Comparison of ENCODE assay signal across 24 cellular contexts in the genomic region with DNA sequence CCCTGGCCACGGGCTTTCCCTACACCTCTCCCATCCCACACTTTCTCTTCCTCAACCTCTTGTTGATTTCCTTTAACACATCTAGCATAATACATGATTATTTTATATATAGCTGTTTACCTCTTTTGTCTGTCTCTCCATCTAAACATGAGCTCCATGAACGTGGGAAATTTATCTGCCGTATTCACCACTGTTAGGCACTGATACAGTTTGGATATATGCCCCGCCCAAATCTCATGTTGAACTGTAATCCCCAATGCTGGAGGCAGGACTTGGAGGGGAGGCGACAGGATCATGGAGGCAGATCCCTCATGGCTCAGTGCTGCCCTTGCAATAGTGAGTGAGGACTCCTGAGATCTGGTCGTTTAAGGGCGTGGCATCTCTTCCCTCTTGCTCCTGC. TPM values are rescaled to one million over a fixed set of nuclear protein-coding genes. Genes with fewer than 3 reads are reported as not detected.
DNase-seq lines count a peak whose midpoint lies in the region; ATAC-seq, FAIRE-seq and TF ChIP-seq lines count a peak whose summit lies in the region.
"Had no signal": no experiment of that assay in that cellular context is flagged by ENCODE, and none has a peak within 500 bp of the region (broad histone marks: within the 10 kb centered on the region; RNA-seq: fewer than 3 reads in every experiment).

No MANE protein-coding gene starts in this region.

- no peak overlapping the region for H3K18ac ChIP-seq in IMR-90 (ENCODE audit: low read depth, low read length)
- H3K18ac ChIP-seq in trophoblast cell (ENCODE audit: low read length): no peak overlapping the region

- POLR2A ChIA-PET in HEK293 (lab: Yijun Ruan, JAX): no interaction called here
- POLR2A ChIA-PET in IMR-90 (lab: Charles Lee; ENCODE audit: unreplicated experiment): no interaction called here
- POLR2A ChIA-PET in K562 (lab: Yijun Ruan, JAX): interaction anchor here (0.8 kb wide), 2 partner anchors 10 to 19 kb away, joined by 3 read pairs; no protein-coding TSS in a partner anchor

- H2BK15ac ChIP-seq in IMR-90 (ENCODE audit: low read depth, low read length): no peak overlapping the region

- H3K9me1 ChIP-seq in IMR-90 (ENCODE audit: insufficient read depth, low read length) (peaks cover 10% of the 10 kb centered on the region), K562 (ENCODE audit: control insufficient read depth, insufficient read depth, low read length) (no peaks in the 10 kb centered on the region)

- H2BK20ac ChIP-seq in IMR-90 (ENCODE audit: low read depth, low read length): no peak overlapping the region

- peaks cover 54% of the 10 kb centered on the region; the same call in 1 of the 2 replicates for H4K20me1 ChIP-seq in IMR-90 (ENCODE audit: insufficient read depth, low read length)
- H4K20me1 ChIP-seq in K562 (replicated peaks; ENCODE audit: control insufficient read depth, insufficient read depth, low read length): 0 out of 2 replicates have a peak, but pooled peaks cover 3% of the 10 kb centered on the region

- no peaks in the 10 kb centered on the region for H3K9me3 ChIP-seq in HEK293 (ENCODE audit: control insufficient read depth, insufficient read depth, low read depth, low read length)
- H3K9me3 ChIP-seq in IMR-90 (ENCODE audit: control insufficient read depth, insufficient read depth, low read length): no peaks in the 10 kb centered on the region
- no peaks in the 10 kb centered on the region for H3K9me3 ChIP-seq in K562 (replicated peaks; ENCODE audit: control insufficient read depth, insufficient read depth, low read depth, low read length)
- no peaks in the 10 kb centered on the region for H3K9me3 ChIP-seq in trophoblast cell (ENCODE audit: insufficient read depth, low read depth, low read length)
- H3K9me3 ChIP-seq: BE2C had no signal

- in situ Hi-C loops in IMR-90 (cut with MboI; ENCODE audit: low sequenced_read_pairs): no loop called here
- in situ Hi-C loops in K562 (cut with MboI): no loop called here

- H3K14ac ChIP-seq in IMR-90 (replicated peaks; ENCODE audit: low read depth, low read length) (no peak overlapping the region), trophoblast cell (ENCODE audit: low read length) (no peak overlapping the region)

- CTCF ChIA-PET in HEK293 (lab: Yijun Ruan, JAX) (interaction anchor here (1.3 to 2.5 kb wide), 2 partner anchors 57 to 106 kb away, joined by 4 to 8 read pairs; no protein-coding TSS in a partner anchor), IMR-90 (lab: Yijun Ruan, JAX) (interaction anchor here (0.9 kb wide), 1 partner anchor 21 kb away, joined by 3 read pairs; no protein-coding TSS in a partner anchor), K562 (lab: Yijun Ruan, JAX; ENCODE audit: low intra/inter-chr PET ratio) (no interaction called here)

- H3K56ac ChIP-seq in IMR-90 (ENCODE audit: extremely low read depth, insufficient read depth, low read length): no peak overlapping the region

- H3K23ac ChIP-seq in IMR-90 (ENCODE audit: low read depth, low read length) (no peak overlapping the region), trophoblast cell (ENCODE audit: low read length) (no peak overlapping the region)

- H4K12ac ChIP-seq in trophoblast cell (ENCODE audit: low read depth, low read length): no peak overlapping the region

- H3K79me1 ChIP-seq in IMR-90 (ENCODE audit: low read depth in 1 of 2, low read length in 2 of 2): peaks cover 40 to 79% of the 10 kb centered on the region in 2 experiments
- peaks cover 2% of the 10 kb centered on the region for H3K79me1 ChIP-seq in trophoblast cell (ENCODE audit: low read length)

- peaks cover 71% of the 10 kb centered on the region for H3K79me2 ChIP-seq in K562 (ENCODE audit: control insufficient read depth, insufficient read depth, low read length)
- peaks cover 3% of the 10 kb centered on the region for H3K79me2 ChIP-seq in trophoblast cell (ENCODE audit: control insufficient read depth, insufficient read depth, low read length, poor library complexity)

- TF ChIP-seq RAD21 in IMR-90 (IDR thresholded peaks at IDR 0.05; ENCODE audit: low read length) (no peak), K562 (CRISPR knock-in tag; conservative IDR thresholded peaks at IDR 0.05 in 1 of 2, IDR thresholded peaks at IDR 0.05 in 1 of 2) (no peak)

- 96% methylated on average over 4 of the region's 7 CpGs; no CpG with 5 or more reads in 1 of the 2 experiments for WGBS in IMR-90 (ENCODE audit: extremely low coverage in 2 of 2, insufficient read length in 1 of 2), 2 experiments
- 57% methylated on average over 6 of the region's 7 CpGs for WGBS in K562 (ENCODE audit: insufficient coverage, low coverage, missing lambda C conversion rate)
- WGBS in trophoblast cell (ENCODE audit: extremely low coverage, insufficient coverage, insufficient read length): no CpG with 5 or more reads among the region's 7 CpGs

- H2AK9ac ChIP-seq in IMR-90 (replicated peaks; ENCODE audit: low read depth, low read length, poor library complexity): no peak overlapping the region

- no peak overlapping the region for H3K9ac ChIP-seq in IMR-90 (ENCODE audit: low read depth, low read length)
- no peak overlapping the region for H3K9ac ChIP-seq in K562 (ENCODE audit: insufficient read depth in 1 of 2, low read depth in 2 of 2, low read length in 2 of 2)
- no peak overlapping the region for H3K9ac ChIP-seq in trophoblast cell (ENCODE audit: low read length)
- H3K9ac ChIP-seq: GM23248 had no signal

- H3K4me1 ChIP-seq in HEK293 (ENCODE audit: control insufficient read depth, insufficient read depth, low read length): peaks cover 3% of the 10 kb centered on the region; the same call in 1 of the 2 replicates
- 0 out of 2 replicates have a peak, but pooled peaks cover 4% of the 10 kb centered on the region for H3K4me1 ChIP-seq in IMR-90 (ENCODE audit: control insufficient read depth, insufficient read depth, low read length)
- H3K4me1 ChIP-seq in K562 (replicated peaks in 1 of 2; ENCODE audit: control insufficient read depth in 2 of 2, insufficient read depth in 2 of 2, low read length in 2 of 2): peaks cover 25 to 30% of the 10 kb centered on the region in 2 experiments; a peak in 4 of 5 replicates
- H3K4me1 ChIP-seq in trophoblast cell (ENCODE audit: control insufficient read depth in 1 of 2, insufficient read depth in 2 of 2, low read length in 2 of 2): peaks cover 5 to 11% of the 10 kb centered on the region in 2 experiments

- peak overlapping the region; percentile 15 for H2AFZ ChIP-seq in IMR-90 (replicated peaks; ENCODE audit: low read length, poor library complexity)
- no peak overlapping the region for H2AFZ ChIP-seq in K562 (ENCODE audit: low read depth, low read length)
- H2AFZ ChIP-seq in trophoblast cell (ENCODE audit: insufficient read depth, low read length, poor library complexity): no peak overlapping the region
- H2AFZ ChIP-seq: GM23248 had no signal

- FAIRE-seq in K562 (lab: Jason Lieb, UNC): no peak
- FAIRE-seq: RCC 7860 had no signal

- H4K8ac ChIP-seq in IMR-90 (ENCODE audit: low read depth in 2 of 2, low read length in 2 of 2) (no peak overlapping the region), trophoblast cell (ENCODE audit: low read depth, low read length) (no peak overlapping the region)

- H2BK120ac ChIP-seq in IMR-90 (ENCODE audit: low read depth, low read length): no peak overlapping the region
- no peak overlapping the region for H2BK120ac ChIP-seq in trophoblast cell (ENCODE audit: insufficient read depth, low read length, poor library complexity)

- H2AK5ac ChIP-seq in IMR-90 (ENCODE audit: low read depth, low read length) (peak overlapping the region; percentile 8; the same call in 1 of the 2 replicates), trophoblast cell (ENCODE audit: low read length) (no peak overlapping the region)

- no peak overlapping the region for H2BK5ac ChIP-seq in IMR-90 (ENCODE audit: low read depth, low read length, poor library complexity, severe bottlenecking)
- H2BK5ac ChIP-seq in trophoblast cell (ENCODE audit: low read depth, low read length, poor library complexity): no peak overlapping the region

- TF ChIP-seq EP300 in K562 (IDR thresholded peaks at IDR 0.05; ENCODE audit: low read length): no peak

- ATAC-seq in IMR-90 (ENCODE audit: low read depth): no peak
- no peak for ATAC-seq in K562
- no peak for ATAC-seq in GM19324 (IDR thresholded peaks at IDR 0.05; ENCODE audit: low FRiP score, unreplicated experiment)
- ATAC-seq in GM21447 (IDR thresholded peaks at IDR 0.05; ENCODE audit: unreplicated experiment): no peak
- ATAC-seq in HG03196 (IDR thresholded peaks at IDR 0.05; ENCODE audit: unreplicated experiment): no peak

- dilution Hi-C loops in IMR-90 (cut with HindIII; ENCODE audit: low sequenced_read_pairs, unreplicated experiment): no loop called here

- H3K4me3 ChIP-seq in HEK293 (ENCODE audit: low read depth, low read length) (no peak overlapping the region), IMR-90 (ENCODE audit: insufficient read depth, low read depth, low read length) (no peak overlapping the region), K562 (no peak overlapping the region), trophoblast cell (ENCODE audit: low read depth, low read length) (peak overlapping the region; percentile 12)
- H3K4me3 ChIP-seq: GM23248, SK-N-MC had no signal

- H4K91ac ChIP-seq in IMR-90 (ENCODE audit: insufficient read depth, low read depth, low read length): no peak overlapping the region
- H4K91ac ChIP-seq in trophoblast cell (ENCODE audit: low read depth, low read length): no peak overlapping the region

- intact Hi-C loops in IMR-90 (cut with micrococcal nuclease) (no loop called here), K562 (cut with micrococcal nuclease) (no loop called here)

- DNase-seq in IMR-90: no peak
- no peak for DNase-seq in K562 (ENCODE audit: extremely low read depth in 1 of 4, low spot score in 3 of 4)
- no peak for DNase-seq in trophoblast cell
- DNase-seq in HUDEP-2 (lab: John Stamatoyannopoulos, UW; ENCODE audit: unreplicated experiment in 76 of 76): no peak
- DNase-seq: BE2C, Calu3, DMS79 treated with DMSO at 0.1 percent for 48 hours, GF-D8, GM23248, H7, MV-4-11, NCI-H1105, NCI-H1436 treated with DMSO at 0.1 percent for 48 hours, NCI-H187 treated with DMSO at 0.1 percent for 48 hours, NCI-H2171 treated with DMSO at 0.1 percent for 48 hours, NCI-H345, NCI-H510A treated with DMSO at 0.1 percent for 48 hours, SIG-M5 had no signal

- no peak overlapping the region for H2BK12ac ChIP-seq in trophoblast cell (ENCODE audit: low read length)

- H3K4ac ChIP-seq in IMR-90 (ENCODE audit: low read depth, low read length) (no peak overlapping the region), trophoblast cell (ENCODE audit: low read depth, low read length) (no peak overlapping the region)

- TF ChIP-seq CTCF in HEK293 (tag by site-specific recombination; IDR thresholded peaks at IDR 0.05) (no peak), IMR-90 (conservative IDR thresholded peaks at IDR 0.05; ENCODE audit: low read depth, low read length) (no peak), K562 (IDR thresholded peaks at IDR 0.05 in 2 of 3, conservative IDR thresholded peaks at IDR 0.05 in 1 of 3; ENCODE audit: insufficient read depth in 2 of 3, low read depth in 1 of 3, low read length in 3 of 3) (no peak)

- no peaks in the 10 kb centered on the region for H3K36me3 ChIP-seq in HEK293 (ENCODE audit: control insufficient read depth in 2 of 2, insufficient read depth in 1 of 2, low read length in 2 of 2)
- 0 out of 2 replicates have a peak, but pooled peaks cover 1% of the 10 kb centered on the region for H3K36me3 ChIP-seq in IMR-90 (ENCODE audit: control insufficient read depth, insufficient read depth, low read length)
- 0 out of 3 replicates have a peak, but pooled peaks cover 2% of the 10 kb centered on the region for H3K36me3 ChIP-seq in K562 (ENCODE audit: control insufficient read depth, insufficient read depth, low read length)
- H3K36me3 ChIP-seq in trophoblast cell (ENCODE audit: control insufficient read depth in 1 of 2, insufficient read depth in 2 of 2, low read length in 2 of 2): no peaks in the 10 kb centered on the region
- H3K36me3 ChIP-seq: BE2C had no signal

- H3K4me2 ChIP-seq in IMR-90 (ENCODE audit: low read depth, low read length) (no peak overlapping the region), K562 (ENCODE audit: insufficient read depth, low read length) (no peak overlapping the region), trophoblast cell (ENCODE audit: low read length) (no peak overlapping the region)

- no peak for TF ChIP-seq POLR2A in IMR-90 (IDR thresholded peaks at IDR 0.05; ENCODE audit: low read depth, low read length)
- no peak for TF ChIP-seq POLR2A in K562 (conservative IDR thresholded peaks at IDR 0.05)

- no peaks in the 10 kb centered on the region for H3K27me3 ChIP-seq in IMR-90 (ENCODE audit: control insufficient read depth, insufficient read depth, low read length)
- no peaks in the 10 kb centered on the region for H3K27me3 ChIP-seq in K562 (ENCODE audit: control insufficient read depth in 2 of 2, insufficient read depth in 2 of 2, low read length in 2 of 2)
- H3K27me3 ChIP-seq in trophoblast cell (ENCODE audit: insufficient read depth, low read length): no peaks in the 10 kb centered on the region
- H3K27me3 ChIP-seq: BE2C had no signal

- H3K27ac ChIP-seq in HEK293 (ENCODE audit: extremely low read depth, low read depth, low read length) (no peak overlapping the region), IMR-90 (ENCODE audit: insufficient read depth, low read length) (no peak overlapping the region), K562 (ENCODE audit: extremely low read depth, low read depth, low read length) (no peak overlapping the region), trophoblast cell (ENCODE audit: low read depth, low read length) (no peak overlapping the region)
- H3K27ac ChIP-seq: GM23248, SK-N-MC had no signal

- H4K5ac ChIP-seq in IMR-90 (ENCODE audit: low read depth, low read length): no peak overlapping the region

- BruUV-seq in IMR-90 (replicated peaks; lab: Mats Ljungman, UMichigan): no TSS peak
- BruUV-seq in K562 (replicated peaks; lab: Mats Ljungman, UMichigan): no TSS peak

RNA-seq across cellular contexts. Expression of gene CYTH3, which starts 5.7 kb away (rescaled TPM):
- total RNA-seq in IMR-90 (2012; rRNA removed) (14.2 TPM in 2 replicates), K562 (2014; rRNA removed) (8.8 and 14.3 TPM in 2 replicates), K562 (2014; rRNA removed; fragmentation: Illumina TruSeq; extraction: Trizol) (7.4 and 8.4 TPM in 2 replicates), K562 (2015; rRNA removed; fragmentation: Illumina TruSeq; extraction: Trizol) (11.5 TPM in 2 replicates), K562 (2021) (14.8 and 15.2 TPM in 2 replicates)
- polyA plus RNA-seq in IMR-90 (2012; rRNA removed) (34.5 and 34.8 TPM in 2 replicates), K562 (2011; rRNA removed) (11.4 and 16.2 TPM in 2 replicates), K562 (2014; fragmentation: Illumina TruSeq; extraction: Trizol) (12.3 and 13.8 TPM in 2 replicates), K562 (2014; fragmentation: Nextera tagmentation; extraction: Ambion mirVana) (under 1 TPM; 0.25 to 0.42 TPM), K562 (2014; rRNA removed) (13.8 and 17.0 TPM in 2 replicates)
- 13.5 and 24.2 TPM in 2 replicates for polyA plus RNA-seq in IMR-90 (2012; cell fraction: cytosol; rRNA removed)
- polyA plus RNA-seq in IMR-90 (2012; cell fraction: nucleus; rRNA removed; ENCODE audit: low replicate concordance): 74.6 and 95.8 TPM in 2 replicates
- total RNA-seq in K562 (2011; cell fraction: chromatin; rRNA removed; ENCODE audit: low replicate concordance): 23.7 and 39.3 TPM in 2 replicates
- 19.7 and 23.5 TPM in 2 replicates for total RNA-seq in K562 (2011; cell fraction: nucleolus; rRNA removed)
- 22.3 and 24.9 TPM in 2 replicates for total RNA-seq in K562 (2011; cell fraction: nucleoplasm; rRNA removed)
- polyA plus RNA-seq in K562 (2011; cell fraction: cytosol; rRNA removed): 13.6 and 14.6 TPM in 2 replicates
- 43.6 and 45.1 TPM in 2 replicates for polyA plus RNA-seq in K562 (2011; cell fraction: nucleus; rRNA removed)
- polyA plus RNA-seq in K562 (2012): 11.3 and 12.8 TPM in 2 replicates
- polyA minus RNA-seq in K562 (2011; rRNA and poly(A)+ RNA removed): 5.5 and 6.4 TPM in 2 replicates
- 8.1 and 9.3 TPM in 2 replicates for polyA minus RNA-seq in K562 (2011; cell fraction: cytosol; rRNA and poly(A)+ RNA removed)
- 9.8 and 12.1 TPM in 2 replicates for polyA minus RNA-seq in K562 (2011; cell fraction: nucleus; rRNA and poly(A)+ RNA removed)
- polyA plus RNA-seq in trophoblast cell (2013): 35.4 and 38.4 TPM in 2 replicates

Comparison
In these comparisons a context has a peak if more than half of its experiments do, and no peak if none do; other contexts are left out.
1. Of the 44 proteins assayed by ChIP-seq in both K562 and HEK293: peak only in K562: TRIM28; only in HEK293: SETDB1; in both: none; in neither: 42.